ENCODE assay signal across 8 cellular contexts in the genomic region with DNA sequence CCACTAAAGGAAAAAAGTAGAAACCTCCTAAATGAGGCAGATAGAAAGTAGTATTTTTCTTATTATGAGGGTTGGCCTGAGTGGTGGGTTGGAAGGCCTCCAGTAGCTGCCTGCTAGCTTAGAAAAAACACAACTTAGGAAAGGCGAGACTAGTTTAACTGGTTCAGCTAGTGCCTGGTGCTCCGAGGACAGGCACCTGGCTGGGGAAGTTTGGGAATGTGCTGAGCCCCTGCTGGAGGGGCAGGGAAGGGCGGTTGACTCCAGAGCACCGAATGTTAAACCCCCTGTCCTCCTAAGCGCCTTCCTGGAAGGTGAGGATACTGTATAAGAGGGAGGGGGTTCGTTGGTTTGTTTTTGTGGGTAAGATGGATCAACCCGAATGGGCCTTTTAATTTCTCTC. TPM values are rescaled to one million over a fixed set of nuclear protein-coding genes. Genes with fewer than 3 reads are reported as not detected.
A peak's percentile ranks its signal among the peaks of the same experiment; 100 is the strongest.
DNase-seq lines count a peak whose midpoint lies in the region; ATAC-seq and TF ChIP-seq lines count a peak whose summit lies in the region.

No MANE protein-coding gene starts in this region.

- H3K4me3 Mint-ChIP-seq in activated CD4-positive, alpha-beta memory T cell treated with anti-CD3 and anti-CD28 coated beads for 36 hours: no peak overlapping the region
- no peak overlapping the region for H3K4me3 Mint-ChIP-seq in activated CD4-positive, alpha-beta memory T cell treated with anti-CD3 and anti-CD28 coated beads, Interleukin-2, amount 10 ng/mL, durations not matched to agents 7 days and 5 days
- no peak overlapping the region for H3K4me3 Mint-ChIP-seq in T-cell

- no peak overlapping the region for H3K4me3 ChIP-seq in hepatocyte
- H3K4me3 ChIP-seq in thyroid gland (replicated peaks in 1 of 3): no peak overlapping the region

- H2AFZ ChIP-seq in hepatocyte: no peak overlapping the region

- H3K9me3 ChIP-seq in hepatocyte (ENCODE audit: low read depth): no peaks in the 10 kb centered on the region
- no peaks in the 10 kb centered on the region for H3K9me3 ChIP-seq in thyroid gland

- TF ChIP-seq POLR2A in thyroid gland (IDR thresholded peaks at IDR 0.05): no peak

- H3K27me3 Mint-ChIP-seq in activated CD4-positive, alpha-beta memory T cell treated with anti-CD3 and anti-CD28 coated beads for 36 hours: no peaks in the 10 kb centered on the region
- no peaks in the 10 kb centered on the region for H3K27me3 Mint-ChIP-seq in activated CD4-positive, alpha-beta memory T cell treated with anti-CD3 and anti-CD28 coated beads, Interleukin-2, amount 10 ng/mL, durations not matched to agents 7 days and 5 days
- no peaks in the 10 kb centered on the region for H3K27me3 Mint-ChIP-seq in T-cell

- peaks cover 12% of the 10 kb centered on the region for H4K20me1 ChIP-seq in hepatocyte (ENCODE audit: insufficient read depth, poor library complexity, severe bottlenecking)

- no peaks in the 10 kb centered on the region for H3K9me2 ChIP-seq in hepatocyte (replicated peaks; ENCODE audit: insufficient read depth)

- ATAC-seq in T-cell (replicated peaks in 1 of 4): no peak
- ATAC-seq in GM21390 (IDR thresholded peaks at IDR 0.05; ENCODE audit: unreplicated experiment): no peak

- TF ChIP-seq CTCF in hepatocyte (IDR thresholded peaks at IDR 0.05; ENCODE audit: poor library complexity) (peak; percentile 13), thyroid gland (IDR thresholded peaks at IDR 0.05) (peak in 5 of 6 experiments; percentile 44 to 89 (median 65))

- no peaks in the 10 kb centered on the region for H3K27me3 ChIP-seq in hepatocyte
- no peaks in the 10 kb centered on the region for H3K27me3 ChIP-seq in thyroid gland

- 69% methylated on average over 7 of the region's 7 CpGs for WGBS in hepatocyte (ENCODE audit: low lambda C conversion rate, missing lambda C conversion rate)
- 13 to 45% methylated on average over 7 of the region's 7 CpGs for WGBS in thyroid gland, 2 donors

- peak overlapping the region; percentile 82 for H3K27ac Mint-ChIP-seq in activated CD4-positive, alpha-beta memory T cell treated with anti-CD3 and anti-CD28 coated beads for 36 hours
- H3K27ac Mint-ChIP-seq in activated CD4-positive, alpha-beta memory T cell treated with anti-CD3 and anti-CD28 coated beads, Interleukin-2, amount 10 ng/mL, durations not matched to agents 7 days and 5 days: no peak overlapping the region
- H3K27ac Mint-ChIP-seq in T-cell: peak overlapping the region; percentile 39 to 73

- peaks cover 3% of the 10 kb centered on the region for H3K36me3 Mint-ChIP-seq in activated CD4-positive, alpha-beta memory T cell treated with anti-CD3 and anti-CD28 coated beads for 36 hours
- no peaks in the 10 kb centered on the region for H3K36me3 Mint-ChIP-seq in activated CD4-positive, alpha-beta memory T cell treated with anti-CD3 and anti-CD28 coated beads, Interleukin-2, amount 10 ng/mL, durations not matched to agents 7 days and 5 days (ENCODE audit: low read depth)
- no peaks in the 10 kb centered on the region for H3K36me3 Mint-ChIP-seq in T-cell

- CTCF ChIA-PET in activated CD4-positive, alpha-beta memory T cell treated with anti-CD3 and anti-CD28 coated beads for 36 hours (lab: Charles Lee): interaction anchor here (0.7 to 6.4 kb wide), 5 partner anchors 9 to 99 kb away, joined by 3 to 79 read pairs (median 3); a partner anchor contains a TSS
- CTCF ChIA-PET in activated CD4-positive, alpha-beta memory T cell treated with anti-CD3 and anti-CD28 coated beads, Interleukin-2, amount 10 ng/mL, durations not matched to agents 7 days and 5 days (lab: Charles Lee): interaction anchor here (1.1 to 5.6 kb wide), 3 partner anchors 9 to 95 kb away, joined by 3 to 59 read pairs (median 5); no protein-coding TSS in a partner anchor
- CTCF ChIA-PET in T-cell (lab: Charles Lee): interaction anchor here (0.8 to 1.3 kb wide), 2 partner anchors 14 to 15 kb away, joined by 4 read pairs; no protein-coding TSS in a partner anchor

- intact Hi-C loops in activated CD4-positive, alpha-beta memory T cell treated with anti-CD3 and anti-CD28 coated beads for 36 hours (cut with micrococcal nuclease): loop anchor here (5.0 kb wide), 1 partner anchor 34 kb away; no protein-coding TSS in a partner anchor
- intact Hi-C loops in thyroid gland (cut with DNase I): no loop called here

- no peaks in the 10 kb centered on the region for H3K36me3 ChIP-seq in hepatocyte (replicated peaks; ENCODE audit: insufficient read depth, low read depth)
- H3K36me3 ChIP-seq in thyroid gland: no peaks in the 10 kb centered on the region

- H3K4me1 Mint-ChIP-seq in activated CD4-positive, alpha-beta memory T cell treated with anti-CD3 and anti-CD28 coated beads for 36 hours (ENCODE audit: low read depth): peaks cover 57% of the 10 kb centered on the region
- peaks cover 45% of the 10 kb centered on the region for H3K4me1 Mint-ChIP-seq in activated CD4-positive, alpha-beta memory T cell treated with anti-CD3 and anti-CD28 coated beads, Interleukin-2, amount 10 ng/mL, durations not matched to agents 7 days and 5 days
- H3K4me1 Mint-ChIP-seq in T-cell: peaks cover 29 to 43% (median 43%) of the 10 kb centered on the region in 3 donors

- H3K4me2 ChIP-seq in hepatocyte: no peak overlapping the region

- no peak for DNase-seq in activated CD4-positive, alpha-beta memory T cell treated with anti-CD3 and anti-CD28 coated beads for 36 hours
- no peak for DNase-seq in activated CD4-positive, alpha-beta memory T cell treated with anti-CD3 and anti-CD28 coated beads, Interleukin-2, amount 10 ng/mL, durations not matched to agents 7 days and 5 days
- DNase-seq in T-cell (no peak), hepatocyte (ENCODE audit: low spot score) (no peak), thyroid gland (peak; percentile 92 to 93), cortex of kidney (lab: John Stamatoyannopoulos, UW) (no peak)
- no peak for DNase-seq in activated effector memory CD4-positive, alpha-beta T cell treated with Interleukin-2 at 50 U/mL for 16 hours

- H3K27ac ChIP-seq in hepatocyte (no peak overlapping the region), thyroid gland (peak overlapping the region; percentile 82 to 86 (median 82))

- POLR2A ChIA-PET in activated CD4-positive, alpha-beta memory T cell treated with anti-CD3 and anti-CD28 coated beads for 36 hours (lab: Charles Lee): interaction anchor here (1.1 to 4.7 kb wide), 4 partner anchors 13 to 352 kb away, joined by 3 to 56 read pairs (median 4); no protein-coding TSS in a partner anchor
- POLR2A ChIA-PET in activated CD4-positive, alpha-beta memory T cell treated with anti-CD3 and anti-CD28 coated beads, Interleukin-2, amount 10 ng/mL, durations not matched to agents 7 days and 5 days (lab: Charles Lee): interaction anchor here (5.0 to 6.2 kb wide), 2 partner anchors 13 to 21 kb away, joined by 40 to 71 read pairs; no protein-coding TSS in a partner anchor
- POLR2A ChIA-PET in T-cell (lab: Charles Lee): interaction anchor here in 1 of 2 donors (0.6 kb wide), 1 partner anchor 11 kb away, joined by 4 read pairs; no protein-coding TSS in a partner anchor

- peaks cover 5% of the 10 kb centered on the region for H3K4me1 ChIP-seq in hepatocyte (ENCODE audit: insufficient read depth)
- peaks cover 43 to 62% of the 10 kb centered on the region in 2 donors for H3K4me1 ChIP-seq in thyroid gland

- H3K9me3 Mint-ChIP-seq in activated CD4-positive, alpha-beta memory T cell treated with anti-CD3 and anti-CD28 coated beads for 36 hours: no peaks in the 10 kb centered on the region
- no peaks in the 10 kb centered on the region for H3K9me3 Mint-ChIP-seq in activated CD4-positive, alpha-beta memory T cell treated with anti-CD3 and anti-CD28 coated beads, Interleukin-2, amount 10 ng/mL, durations not matched to agents 7 days and 5 days
- H3K9me3 Mint-ChIP-seq in T-cell: no peaks in the 10 kb centered on the region

- H3K79me2 ChIP-seq in hepatocyte: peaks cover 46% of the 10 kb centered on the region

RNA-seq across cellular contexts. Expression of a gene that starts 19.9 kb away (rescaled TPM):
- total RNA-seq in activated CD4-positive, alpha-beta memory T cell treated with anti-CD3 and anti-CD28 coated beads for 36 hours: under 1 TPM; 0.43 to 0.75 TPM
- under 1 TPM; 0.18 to 0.28 TPM for total RNA-seq in activated CD4-positive, alpha-beta memory T cell treated with anti-CD3 and anti-CD28 coated beads, Interleukin-2, amount 10 ng/mL, durations not matched to agents 7 days and 5 days
- total RNA-seq in T-cell (under 1 TPM in 3 of 5 donors, not detected in 2; 0.13 to 0.47 (median 0.26) TPM), hepatocyte (12.7 and 13.9 TPM in 2 replicates), thyroid gland (10 to 100 TPM; 10.2 to 41.3 (median 26.3) TPM)
- 10.8 and 21.9 TPM in 2 replicates for polyA plus RNA-seq in hepatocyte

RNA-seq across cellular contexts. Expression of a gene that starts 51.6 kb away (rescaled TPM):
- total RNA-seq in activated CD4-positive, alpha-beta memory T cell treated with anti-CD3 and anti-CD28 coated beads for 36 hours: 10 to 100 TPM; 17.2 to 19.4 TPM
- 10 to 100 TPM; 10.8 to 13.3 TPM for total RNA-seq in activated CD4-positive, alpha-beta memory T cell treated with anti-CD3 and anti-CD28 coated beads, Interleukin-2, amount 10 ng/mL, durations not matched to agents 7 days and 5 days
- total RNA-seq in T-cell: 10 to 100 TPM; 10.1 to 15.6 (median 14.4) TPM
- 14.4 and 18.0 TPM in 2 replicates for total RNA-seq in hepatocyte
- polyA plus RNA-seq in hepatocyte: 5.0 and 9.4 TPM in 2 replicates
- total RNA-seq in thyroid gland: 10 to 100 TPM; 16.8 to 43.3 (median 21.1) TPM

Comparison
In these comparisons a context has a peak if more than half of its experiments do, and no peak if none do; other contexts are left out.
1. DNase-seq: peak in thyroid gland (2 of 2); none in activated CD4-positive, alpha-beta memory T cell treated with anti-CD3 and anti-CD28 coated beads for 36 hours (single experiment), activated CD4-positive, alpha-beta memory T cell treated with anti-CD3 and anti-CD28 coated beads, Interleukin-2, amount 10 ng/mL, durations not matched to agents 7 days and 5 days (single experiment), T-cell (0 of 34), hepatocyte (single experiment), cortex of kidney (single experiment) and activated effector memory CD4-positive, alpha-beta T cell treated with Interleukin-2 at 50 U/mL for 16 hours (single experiment).